ENCODE assay signal across 24 cellular contexts in the genomic region with DNA sequence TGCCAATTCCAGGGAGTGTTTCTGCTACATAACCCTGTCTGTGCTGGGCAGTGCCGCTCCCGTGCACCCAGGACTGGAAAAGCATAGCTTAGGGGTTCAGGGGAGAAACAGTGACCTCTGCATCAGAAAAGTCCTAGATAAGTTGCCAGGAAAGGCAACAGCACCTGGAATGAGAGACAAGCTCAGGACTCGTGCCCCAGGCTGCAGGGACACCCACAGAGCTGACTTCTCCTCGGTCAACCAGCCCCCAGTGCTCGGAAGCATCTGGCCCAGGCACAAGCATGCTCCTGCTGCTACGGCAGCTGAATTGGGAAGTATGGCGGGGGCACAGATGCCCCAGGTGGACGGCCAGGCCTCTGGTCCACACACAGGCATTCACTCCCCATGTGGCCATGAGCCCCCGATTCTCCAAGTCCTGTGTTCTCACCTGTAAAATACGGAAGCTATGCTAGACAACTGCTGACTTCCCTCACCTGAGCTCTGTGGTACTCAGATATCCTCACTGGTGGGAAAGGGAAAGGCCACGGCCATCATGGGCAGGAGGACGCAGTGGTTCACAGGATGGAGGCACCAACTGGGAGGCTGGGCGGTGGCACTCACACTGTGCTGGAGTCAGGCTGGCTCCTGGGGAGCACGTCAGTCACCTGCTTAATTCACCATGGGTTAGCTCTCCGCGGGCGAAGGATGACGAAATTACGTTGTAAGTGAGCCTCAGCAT.
"Had no signal": no experiment of that assay in that cellular context is flagged by ENCODE, and none has a peak within 500 bp of the region (broad histone marks: within the 10 kb centered on the region; RNA-seq: fewer than 3 reads in every experiment).

No MANE protein-coding gene starts in this region.

- H3K27me3 ChIP-seq: cardiac muscle cell, colonic mucosa, neutrophil, ovary, right atrium auricular region, thyroid gland had no signal

- H3K9me3 ChIP-seq: colonic mucosa, heart right ventricle, neutrophil, ovary, psoas muscle, right atrium auricular region, thyroid gland had no signal

- H3K4me3 ChIP-seq: cardiac muscle cell, colonic mucosa, heart right ventricle, ovary, psoas muscle, right atrium auricular region, thyroid gland had no signal

- H3K4me1 ChIP-seq: colonic mucosa, heart right ventricle, psoas muscle, right atrium auricular region, thyroid gland had no signal

- DNase-seq: activated CD4-positive, alpha-beta T cell treated with anti-CD3 and anti-CD28 coated beads for 1 hour; activated CD8-positive, alpha-beta memory T cell treated with anti-CD3 and anti-CD28 coated beads for 24 hours; activated CD8-positive, alpha-beta memory T cell treated with anti-CD3 and anti-CD28 coated beads, Interleukin-2, amount 50 U/mL, for 4 hours; activated naive CD4-positive, alpha-beta T cell treated with anti-CD3 and anti-CD28 coated beads for 36 hours; activated naive CD8-positive, alpha-beta T cell treated with anti-CD3 and anti-CD28 coated beads, Interleukin-2, amount 10 ng/mL, durations not matched to agents 7 days and 5 days; activated T-cell treated with anti-CD3 and anti-CD28 coated beads, Interleukin-2, amount 50 U/mL, for 24 hours; amniotic stem cell; colonic mucosa; effector CD4-positive, alpha-beta T cell; erythroblast; foreskin fibroblast; heart right ventricle; midbrain; ovary; psoas muscle; stimulated activated CD4-positive, alpha-beta T cell treated with anti-CD3 and anti-CD28 coated beads, Interleukin-12 subunit alpha, Interleukin-12 subunit beta, amount 100 ng/mL, for 4 hours; stimulated activated CD4-positive, alpha-beta T cell treated with anti-CD3 and anti-CD28 coated beads, Interleukin-4, amount 100 ng/mL, for 4 hours; stimulated activated naive CD8-positive, alpha-beta T cell treated with anti-CD3 and anti-CD28 coated beads, Interleukin-15, Interleukin-2, amounts not matched to agents 100 U/mL and 50 U/mL, for 24 hours; T-helper 1 cell; thyroid gland had no signal

- H3K36me3 ChIP-seq: cardiac muscle cell, colonic mucosa, heart right ventricle, neutrophil, ovary, right atrium auricular region, thyroid gland had no signal

- ATAC-seq: heart right ventricle; natural killer cell treated with Interleukin-12 subunit alpha and Interleukin-12 subunit beta and Interleukin-15 and Interleukin-18, amount 100 ng/mL, for 72 hours; psoas muscle; stimulated activated naive CD8-positive, alpha-beta T cell treated with anti-CD3 and anti-CD28 coated beads, Interleukin-15, Interleukin-2, amounts not matched to agents 100 U/mL and 50 U/mL, for 24 hours had no signal

- H3K27ac ChIP-seq: cardiac muscle cell, colonic mucosa, heart right ventricle, neutrophil, ovary, psoas muscle, right atrium auricular region, thyroid gland had no signal
